ENCODE assay signal across 10 cellular contexts in genomic region chr21:45642122-45642813, GRCh38. TPM values are rescaled to one million over a fixed set of nuclear protein-coding genes. Genes with fewer than 3 reads are reported as not detected.
DNase-seq lines count a peak whose midpoint lies in the region; TF ChIP-seq lines count a peak whose summit lies in the region.
"Had no signal": no experiment of that assay in that cellular context is flagged by ENCODE, and none has a peak within 500 bp of the region (broad histone marks: within the 10 kb centered on the region; RNA-seq: fewer than 3 reads in every experiment).

No MANE protein-coding gene starts in this region.

- peaks cover 3% of the 10 kb centered on the region for H3K36me3 Mint-ChIP-seq in activated CD4-positive, alpha-beta T cell treated with anti-CD3 and anti-CD28 coated beads, Interleukin-2, amount 10 ng/mL, durations not matched to agents 24 days and 14 days (ENCODE audit: low read depth)
- H3K36me3 Mint-ChIP-seq: brain had no signal

- peaks cover 7% of the 10 kb centered on the region for H3K9me3 Mint-ChIP-seq in activated CD4-positive, alpha-beta T cell treated with anti-CD3 and anti-CD28 coated beads, Interleukin-2, amount 10 ng/mL, durations not matched to agents 24 days and 14 days

- H3K4me3 ChIP-seq in tibial artery: peak overlapping the region; percentile 43 to 54

- peaks cover 0 to 31% (median 11%) of the 10 kb centered on the region in 4 donors for H3K4me1 ChIP-seq in tibial artery

- no peak overlapping the region for H3K27ac ChIP-seq in tibial artery

- H3K27me3 Mint-ChIP-seq in activated CD4-positive, alpha-beta T cell treated with anti-CD3 and anti-CD28 coated beads, Interleukin-2, amount 10 ng/mL, durations not matched to agents 24 days and 14 days: peaks cover 11% of the 10 kb centered on the region

- intact Hi-C loops in tibial artery (cut with DNase I; ENCODE audit: low total_unique reads): no loop called here
- intact Hi-C loops in activated CD4-positive, alpha-beta T cell treated with anti-CD3 and anti-CD28 coated beads, Interleukin-2, amount 10 ng/mL, durations not matched to agents 24 days and 14 days (cut with micrococcal nuclease): loop anchor here (2.0 to 5.0 kb wide), 4 partner anchors 91 to 1305 kb away; partner anchors contain the start of genes CFAP410, POFUT2 and SUMO3

- DNase-seq in activated CD8-positive, alpha-beta memory T cell treated with anti-CD3 and anti-CD28 coated beads, Interleukin-2, amount 50 U/mL, for 4 hours: peak; percentile 19
- DNase-seq in activated CD8-positive, alpha-beta memory T cell treated with anti-CD3 and anti-CD28 coated beads, Interleukin-2, amount 50 U/mL, for 48 hours: no peak
- DNase-seq in SW480 (ENCODE audit: low spot score) (peak; percentile 8), iPS-NIHi11 (ENCODE audit: low spot score) (peak; percentile 54), tibial artery (no peak), NCI-H774 (lab: John Stamatoyannopoulos, UW) (no peak), NCI-H2107 treated with DMSO at 0.1 percent for 48 hours (lab: John Stamatoyannopoulos, UW; ENCODE audit: unreplicated experiment) (no peak)
- no peak for DNase-seq in activated CD4-positive, alpha-beta T cell treated with anti-CD3 and anti-CD28 coated beads, Interleukin-2, amount 10 ng/mL, durations not matched to agents 24 days and 14 days
- DNase-seq: NCI-H1694 had no signal

- peaks cover 16% of the 10 kb centered on the region for H3K4me1 Mint-ChIP-seq in activated CD4-positive, alpha-beta T cell treated with anti-CD3 and anti-CD28 coated beads, Interleukin-2, amount 10 ng/mL, durations not matched to agents 24 days and 14 days

- peaks cover 0 to 76% of the 10 kb centered on the region in 2 donors for H3K27me3 ChIP-seq in tibial artery

- no peak for TF ChIP-seq CTCF in tibial artery (IDR thresholded peaks at IDR 0.05)

- no peak overlapping the region for H3K4me3 Mint-ChIP-seq in activated CD4-positive, alpha-beta T cell treated with anti-CD3 and anti-CD28 coated beads, Interleukin-2, amount 10 ng/mL, durations not matched to agents 24 days and 14 days

- H3K27ac Mint-ChIP-seq in activated CD4-positive, alpha-beta T cell treated with anti-CD3 and anti-CD28 coated beads, Interleukin-2, amount 10 ng/mL, durations not matched to agents 24 days and 14 days: no peak overlapping the region

- no peaks in the 10 kb centered on the region for H3K9me3 ChIP-seq in tibial artery

- H3K36me3 ChIP-seq in tibial artery: no peaks in the 10 kb centered on the region

RNA-seq across cellular contexts. Expression of gene PCBP3, which starts 1.3 kb away (rescaled TPM):
- total RNA-seq in activated CD4-positive, alpha-beta T cell treated with anti-CD3 and anti-CD28 coated beads, Interleukin-2, amount 10 ng/mL, durations not matched to agents 24 days and 14 days: 7.5 and 9.7 TPM in 2 replicates

Comparison
In these comparisons a context has a peak if more than half of its experiments do, and no peak if none do; other contexts are left out.
1. DNase-seq: peak in activated CD8-positive, alpha-beta memory T cell treated with anti-CD3 and anti-CD28 coated beads, Interleukin-2, amount 50 U/mL, for 4 hours (single experiment), SW480 (single experiment) and iPS-NIHi11 (single experiment); none in activated CD8-positive, alpha-beta memory T cell treated with anti-CD3 and anti-CD28 coated beads, Interleukin-2, amount 50 U/mL, for 48 hours (single experiment), tibial artery (0 of 2), activated CD4-positive, alpha-beta T cell treated with anti-CD3 and anti-CD28 coated beads, Interleukin-2, amount 10 ng/mL, durations not matched to agents 24 days and 14 days (single experiment), NCI-H774 (single experiment) and NCI-H2107 treated with DMSO at 0.1 percent for 48 hours (single experiment).